25 cellular contexts compared by ENCODE assay signal in genomic region chr3:159800434-159801121, GRCh38. TPM values are rescaled to one million over a fixed set of nuclear protein-coding genes. Genes with fewer than 3 reads are reported as not detected.
DNase-seq lines count a peak whose midpoint lies in the region; ATAC-seq and TF ChIP-seq lines count a peak whose summit lies in the region.
"Had no signal": no experiment of that assay in that cellular context is flagged by ENCODE, and none has a peak within 500 bp of the region (broad histone marks: within the 10 kb centered on the region; RNA-seq: fewer than 3 reads in every experiment).

No MANE protein-coding gene starts in this region.

- H3K27me3 ChIP-seq in esophagus squamous epithelium (no peaks in the 10 kb centered on the region), rectal smooth muscle tissue (ENCODE audit: control insufficient read depth, insufficient read depth, low read length) (no peaks in the 10 kb centered on the region), uterus (no peaks in the 10 kb centered on the region), prostate gland (replicated peaks; ENCODE audit: insufficient read depth) (no peaks in the 10 kb centered on the region)

- H3K36me3 ChIP-seq in esophagus squamous epithelium (no peaks in the 10 kb centered on the region), rectal smooth muscle tissue (ENCODE audit: control insufficient read depth, insufficient read depth, low read length) (no peaks in the 10 kb centered on the region), uterus (no peaks in the 10 kb centered on the region), prostate gland (no peaks in the 10 kb centered on the region)

- H3K9ac ChIP-seq in rectal smooth muscle tissue (ENCODE audit: low read length), result no peak overlapping the region

- 64 to 67% methylated on average over 3 of the region's 5 CpGs for WGBS in esophagus squamous epithelium, 2 donors
- WGBS in prostate gland, result 63% methylated on average over 5 of the region's 5 CpGs

- H3K27ac ChIP-seq in esophagus squamous epithelium (peak overlapping the region in 3 of 4 donors; percentile 16 to 75 (median 39)), rectal smooth muscle tissue (ENCODE audit: low read depth, low read length) (peak overlapping the region; percentile 93), uterus (peak overlapping the region; percentile 62 to 66), prostate gland (no peak overlapping the region)

- H3K9me3 ChIP-seq in esophagus squamous epithelium (no peaks in the 10 kb centered on the region), uterus (no peaks in the 10 kb centered on the region), prostate gland (no peaks in the 10 kb centered on the region)

- no peak for TF ChIP-seq CTCF in esophagus squamous epithelium (IDR thresholded peaks at IDR 0.05)
- no peak for TF ChIP-seq CTCF in uterus (IDR thresholded peaks at IDR 0.05)
- TF ChIP-seq CTCF in prostate gland (IDR thresholded peaks at IDR 0.05), result no peak

- ATAC-seq in HG03139 (IDR thresholded peaks at IDR 0.05; ENCODE audit: unreplicated experiment), result no peak
- ATAC-seq: activated CD4-positive, CD25-positive, alpha-beta regulatory T cell treated with anti-CD3 and anti-CD28 coated beads, Interleukin-2, amount 50 U/mL, for 24 hours; activated CD8-positive, alpha-beta T cell treated with anti-CD3 and anti-CD28 coated beads, Interleukin-2, amount 10 ng/mL, durations not matched to agents 7 days and 5 days; GM12878; Right ventricle myocardium inferior had no signal

- H3K4me3 ChIP-seq in esophagus squamous epithelium (no peak overlapping the region), rectal smooth muscle tissue (ENCODE audit: low read length) (no peak overlapping the region), uterus (no peak overlapping the region), prostate gland (no peak overlapping the region)
- H3K4me3 ChIP-seq: GM12878 had no signal

- TF ChIP-seq POLR2A in esophagus squamous epithelium (IDR thresholded peaks at IDR 0.05) (no peak), uterus (IDR thresholded peaks at IDR 0.05) (no peak), prostate gland (IDR thresholded peaks at IDR 0.05) (no peak)

- H3K4me1 ChIP-seq in esophagus squamous epithelium (peaks cover 0 to 53% (median 17%) of the 10 kb centered on the region in 3 donors), rectal smooth muscle tissue (ENCODE audit: control insufficient read depth, insufficient read depth, low read length) (peaks cover 62% of the 10 kb centered on the region), uterus (peaks cover 2 to 16% of the 10 kb centered on the region in 2 donors), prostate gland (replicated peaks) (no peaks in the 10 kb centered on the region)

- intact Hi-C loops in esophagus squamous epithelium (cut with DNase I) (loop anchor here (10.0 kb wide), 2 partner anchors 186 to 536 kb away; no protein-coding TSS in a partner anchor), uterus (cut with DNase I; ENCODE audit: low total_unique reads) (loop anchor here (5.0 kb wide), 1 partner anchor 188 kb away; no protein-coding TSS in a partner anchor), prostate gland (cut with DNase I) (loop anchor here (2.0 kb wide), 1 partner anchor 34 kb away; no protein-coding TSS in a partner anchor)

- DNase-seq in NCI-H146 (lab: John Stamatoyannopoulos, UW), result peak; percentile 47
- no peak for DNase-seq in NCI-H146 treated with DMSO at 0.1 percent for 48 hours (lab: John Stamatoyannopoulos, UW; ENCODE audit: unreplicated experiment)
- DNase-seq in esophagus squamous epithelium (lab: John Stamatoyannopoulos, UW), result no peak
- DNase-seq in uterus, result no peak
- no peak for DNase-seq in SK-N-DZ (ENCODE audit: low spot score)
- DNase-seq in prostate gland (ENCODE audit: low spot score), result no peak
- DNase-seq: activated CD8-positive, alpha-beta T cell treated with anti-CD3 and anti-CD28 coated beads, Interleukin-2, amount 10 ng/mL, durations not matched to agents 7 days and 5 days; activated naive CD4-positive, alpha-beta T cell; activated T-cell treated with anti-CD3 and anti-CD28 coated beads, Interleukin-2, amount 50 U/mL, for 1 hour; CD8-positive, alpha-beta memory T cell; dermis blood vessel endothelial cell; DMS79; foreskin fibroblast; HCEC 1CT; hippocampal formation; KBM-7; NCI-H1694; NCI-H2171; NCI-H524 treated with DMSO at 0.1 percent for 48 hours had no signal

RNA-seq across cellular contexts. Expression of gene SCHIP1, which starts 39.1 kb away (rescaled TPM):
- total RNA-seq in esophagus squamous epithelium (1 to 10 TPM in 2 of 4 donors, under 1 TPM in 2; 0.30 to 5.5 (median 0.83) TPM), uterus (10 to 100 TPM in 2 of 4 donors, 1 to 10 TPM in 2; 1.8 to 29.4 (median 7.0) TPM), prostate gland (10 to 100 TPM in 1 of 2 donors, 1 to 10 TPM in 1; 2.6 to 35.3 TPM)
- 127 and 223 TPM in 2 replicates for polyA plus RNA-seq in SK-N-DZ (2014; cell fraction: cytosol; rRNA removed)
- polyA plus RNA-seq in SK-N-DZ (2014; cell fraction: nucleus; rRNA removed), result 105 and 153 TPM in 2 replicates
- total RNA-seq: activated CD8-positive, alpha-beta T cell treated with anti-CD3 and anti-CD28 coated beads, Interleukin-2, amount 10 ng/mL, durations not matched to agents 7 days and 5 days; CD8-positive, alpha-beta memory T cell; OCI-LY7 had no signal
- polyA plus RNA-seq: CD8-positive, alpha-beta memory T cell had no signal

Comparison
In these comparisons a context has a peak if more than half of its experiments do, and no peak if none do; other contexts are left out.
1. H3K27ac ChIP-seq: peak in esophagus squamous epithelium (3 of 4), rectal smooth muscle tissue (single experiment) and uterus (2 of 2); none in prostate gland (0 of 2).